25 cellular contexts compared by ENCODE assay signal in genomic region chr1:3042481-3042880, GRCh38. TPM values are rescaled to one million over a fixed set of nuclear protein-coding genes. Genes with fewer than 3 reads are reported as not detected.
"Had no signal": no experiment of that assay in that cellular context is flagged by ENCODE, and none has a peak within 500 bp of the region (broad histone marks: within the 10 kb centered on the region; RNA-seq: fewer than 3 reads in every experiment).

No MANE protein-coding gene starts in this region.

- H3K27ac Mint-ChIP-seq: dendritic cell treated with granulocyte-macrophage colony-stimulating factor and Interleukin-4, amounts not matched to agents 40 ng/mL and 50 ng/mL, for 4 days; effector memory CD8-positive, alpha-beta T cell; immature natural killer cell; memory B cell; mesothelial cell of epicardium; nephron had no signal

- H3K9me3 ChIP-seq: left ventricle myocardium inferior, lower lobe of right lung, neutrophil, right atrium auricular region, stomach, thoracic aorta, uterus had no signal

- H3K4me1 Mint-ChIP-seq: immature natural killer cell, memory B cell, mesothelial cell of epicardium, nephron had no signal

- H3K27me3 ChIP-seq: right atrium auricular region had no signal

- H3K9me3 Mint-ChIP-seq: dendritic cell treated with granulocyte-macrophage colony-stimulating factor and Interleukin-4, amounts not matched to agents 40 ng/mL and 50 ng/mL, for 4 days; effector memory CD8-positive, alpha-beta T cell; immature natural killer cell; memory B cell had no signal

- H3K4me3 Mint-ChIP-seq: dendritic cell treated with granulocyte-macrophage colony-stimulating factor and Interleukin-4, amounts not matched to agents 40 ng/mL and 50 ng/mL, for 4 days; effector memory CD8-positive, alpha-beta T cell; immature natural killer cell; memory B cell; mesothelial cell of epicardium; nephron had no signal

- H3K4me1 ChIP-seq: esophagus squamous epithelium, left ventricle myocardium inferior, lower lobe of right lung, right atrium auricular region, stomach, uterus had no signal

- H3K36me3 ChIP-seq: esophagus squamous epithelium, left ventricle myocardium inferior, lower lobe of right lung, neutrophil, right atrium auricular region, stomach, thoracic aorta, uterus had no signal

- H3K27ac ChIP-seq: esophagus squamous epithelium, left ventricle myocardium inferior, lower lobe of right lung, neutrophil, right atrium auricular region, stomach, thoracic aorta, uterus had no signal

- H3K4me3 ChIP-seq: esophagus squamous epithelium, left ventricle myocardium inferior, lower lobe of right lung, right atrium auricular region, stomach, thoracic aorta, uterus had no signal

- DNase-seq: effector memory CD8-positive, alpha-beta T cell; esophagus squamous epithelium; foreskin fibroblast; immature natural killer cell; left cardiac atrium; left ventricle myocardium inferior; lower lobe of right lung; small intestine; stimulated activated CD4-positive, alpha-beta T cell treated with anti-CD3 and anti-CD28 coated beads, Interleukin-12 subunit alpha, Interleukin-12 subunit beta, amount 100 ng/mL, for 4 hours; stimulated activated naive CD4-positive, alpha-beta T cell; stomach; substantia nigra; trophoblast cell; uterus had no signal

- H3K36me3 Mint-ChIP-seq: immature natural killer cell, memory B cell, mesothelial cell of epicardium had no signal

- ATAC-seq: effector memory CD8-positive, alpha-beta T cell; left cardiac atrium; lower lobe of right lung had no signal

RNA-seq across cellular contexts. Expression of gene ACTRT2, which starts 21.2 kb away (rescaled TPM):
- total RNA-seq: epithelial cell of proximal tubule, esophagus squamous epithelium, left cardiac atrium, left ventricle myocardium inferior, lower lobe of right lung, mesothelial cell of epicardium, mucosa of gallbladder, myocyte, osteocyte, right atrium auricular region, stomach, thoracic aorta, uterus had no signal

RNA-seq across cellular contexts. Expression of gene PRDM16, which starts 26.5 kb away (rescaled TPM):
- total RNA-seq: myocyte had no signal
